In genomic region chr5:100430268-100430900, GRCh38 we compare ENCODE assay signal across 8 cellular contexts.
DNase-seq lines count a peak whose midpoint lies in the region; ATAC-seq lines count a peak whose summit lies in the region.

No MANE protein-coding gene starts in this region.

- no peaks in the 10 kb centered on the region for H3K4me1 ChIP-seq in right cardiac atrium (ENCODE audit: control insufficient read depth, insufficient read depth, low read length)

- H3K27me3 Mint-ChIP-seq in activated naive CD8-positive, alpha-beta T cell treated with anti-CD3 and anti-CD28 coated beads for 36 hours: no peaks in the 10 kb centered on the region

- DNase-seq in COLO829 (ENCODE audit: low spot score) (peak; percentile 3), RKO (ENCODE audit: low spot score) (peak; percentile 61), right cardiac atrium (peak; percentile 14 to 49 (median 31)), NCI-H345 treated with DMSO at 0.1 percent for 48 hours (lab: John Stamatoyannopoulos, UW; ENCODE audit: unreplicated experiment) (no peak)
- peak; percentile 23 for DNase-seq in activated naive CD8-positive, alpha-beta T cell treated with anti-CD3 and anti-CD28 coated beads for 36 hours
- DNase-seq in stimulated activated CD4-positive, alpha-beta T cell treated with anti-CD3 and anti-CD28 coated beads, Interleukin-12 subunit alpha, Interleukin-12 subunit beta, amount 100 ng/mL, for 48 hours (ENCODE audit: low read depth in 2 of 3, low spot score in 1 of 3): peak; percentile 3 to 41 (median 19)

- no peaks in the 10 kb centered on the region for H3K27me3 ChIP-seq in right cardiac atrium (ENCODE audit: control insufficient read depth, insufficient read depth)

- no peak overlapping the region for H3K4me3 Mint-ChIP-seq in activated naive CD8-positive, alpha-beta T cell treated with anti-CD3 and anti-CD28 coated beads for 36 hours

- no peaks in the 10 kb centered on the region for H3K9me3 ChIP-seq in right cardiac atrium (ENCODE audit: control insufficient read depth, low read length)

- no peak overlapping the region for H3K4me3 ChIP-seq in right cardiac atrium (ENCODE audit: low read length)

- intact Hi-C loops in right cardiac atrium (cut with DNase I): no loop called here

- WGBS in right cardiac atrium: 38% methylated on average over 4 of the region's 4 CpGs

- no peaks in the 10 kb centered on the region for H3K4me1 Mint-ChIP-seq in activated naive CD8-positive, alpha-beta T cell treated with anti-CD3 and anti-CD28 coated beads for 36 hours

- no peaks in the 10 kb centered on the region for H3K9me3 Mint-ChIP-seq in activated naive CD8-positive, alpha-beta T cell treated with anti-CD3 and anti-CD28 coated beads for 36 hours

- no peaks in the 10 kb centered on the region for H3K36me3 Mint-ChIP-seq in activated naive CD8-positive, alpha-beta T cell treated with anti-CD3 and anti-CD28 coated beads for 36 hours

- ATAC-seq in GM19025 (IDR thresholded peaks at IDR 0.05; ENCODE audit: low read depth, unreplicated experiment) (peak; percentile 75), HG03108 (IDR thresholded peaks at IDR 0.05; ENCODE audit: unreplicated experiment) (peak; percentile 85), right cardiac atrium (no peak)

- no peak overlapping the region for H3K27ac ChIP-seq in right cardiac atrium (ENCODE audit: low read length)

- H3K27ac Mint-ChIP-seq in activated naive CD8-positive, alpha-beta T cell treated with anti-CD3 and anti-CD28 coated beads for 36 hours: no peak overlapping the region

Comparison
In these comparisons a context has a peak if more than half of its experiments do, and no peak if none do; other contexts are left out.
1. ATAC-seq: peak in GM19025 (single experiment) and HG03108 (single experiment); none in right cardiac atrium (0 of 2).